8 cellular contexts compared by ENCODE assay signal in genomic region chr14:70188292-70188607, GRCh38. TPM values are rescaled to one million over a fixed set of nuclear protein-coding genes. Genes with fewer than 3 reads are reported as not detected.
DNase-seq lines count a peak whose midpoint lies in the region; ATAC-seq and TF ChIP-seq lines count a peak whose summit lies in the region.

No MANE protein-coding gene starts in this region.

- intact Hi-C loops in prostate gland (cut with DNase I), result no loop called here

- H3K9me3 ChIP-seq in SJCRH30 (replicated peaks), result no peaks in the 10 kb centered on the region
- H3K9me3 ChIP-seq in fibroblast of lung (ENCODE audit: control insufficient read depth, insufficient read depth, low read depth, low read length), result no peaks in the 10 kb centered on the region
- no peaks in the 10 kb centered on the region for H3K9me3 ChIP-seq in prostate gland

- H3K4me3 ChIP-seq in SJCRH30 (peak overlapping the region; percentile 76), fibroblast of lung (replicated peaks in 1 of 4; ENCODE audit: control extremely low read depth in 1 of 4, insufficient read depth in 1 of 4, low read depth in 3 of 4, low read length in 4 of 4) (peak overlapping the region in 3 of 4 experiments; percentile 14 to 63 (median 49)), prostate gland (peak overlapping the region; percentile 18 to 35)

- H2AFZ ChIP-seq in fibroblast of lung (ENCODE audit: low read length), result no peak overlapping the region

- TF ChIP-seq POLR2A in prostate gland (IDR thresholded peaks at IDR 0.05), result no peak

- H3K27me3 ChIP-seq in SJCRH30 (no peaks in the 10 kb centered on the region), fibroblast of lung (ENCODE audit: control insufficient read depth, insufficient read depth, low read length) (peaks cover 3% of the 10 kb centered on the region), prostate gland (replicated peaks; ENCODE audit: insufficient read depth) (peaks cover 3% of the 10 kb centered on the region)

- H3K36me3 ChIP-seq in SJCRH30 (no peaks in the 10 kb centered on the region), fibroblast of lung (ENCODE audit: control insufficient read depth, insufficient read depth, low read length) (no peaks in the 10 kb centered on the region), prostate gland (no peaks in the 10 kb centered on the region)

- peak; percentile 13 for DNase-seq in stimulated activated CD4-positive, alpha-beta T cell treated with anti-CD3 and anti-CD28 coated beads, Interleukin-1b, Interleukin-23, amount 100 ng/mL, for 48 hours
- no peak for DNase-seq in stimulated activated CD4-positive, alpha-beta T cell treated with anti-CD3 and anti-CD28 coated beads, Interleukin-4, amount 100 ng/mL, for 4 hours
- peak; percentile 22 to 29 for DNase-seq in SJCRH30
- peak in 1 of 2 donors; percentile 9 for DNase-seq in fibroblast of lung (ENCODE audit: low read depth in 2 of 2)
- DNase-seq in prostate gland (ENCODE audit: low spot score), result no peak
- no peak for DNase-seq in NCI-H526 treated with DMSO at 0.1 percent for 48 hours (lab: John Stamatoyannopoulos, UW)

- H3K27ac ChIP-seq in SJCRH30, result peak overlapping the region; percentile 90
- no peak overlapping the region for H3K27ac ChIP-seq in fibroblast of lung (ENCODE audit: insufficient read depth, low read length)
- H3K27ac ChIP-seq in prostate gland, result no peak overlapping the region

- no peak for ATAC-seq in HG02678 (IDR thresholded peaks at IDR 0.05; ENCODE audit: unreplicated experiment)
- ATAC-seq in GM21737 (IDR thresholded peaks at IDR 0.05; ENCODE audit: unreplicated experiment), result no peak

- WGBS in prostate gland, result 0% methylated on average over 17 of the region's 36 CpGs

- no peaks in the 10 kb centered on the region for H4K20me1 ChIP-seq in fibroblast of lung (ENCODE audit: control insufficient read depth, extremely low read depth, insufficient read depth, low read length)

- no peaks in the 10 kb centered on the region for H3K79me2 ChIP-seq in fibroblast of lung (ENCODE audit: control insufficient read depth, insufficient read depth, low read length)

- no peak overlapping the region for H3K9ac ChIP-seq in fibroblast of lung (ENCODE audit: insufficient read depth, low read length)

- TF ChIP-seq CTCF in fibroblast of lung (conservative IDR thresholded peaks at IDR 0.05 in 1 of 2, IDR thresholded peaks at IDR 0.05 in 1 of 2; ENCODE audit: low read depth in 1 of 2, low read length in 2 of 2), result no peak
- TF ChIP-seq CTCF in prostate gland (IDR thresholded peaks at IDR 0.05), result no peak

- H3K4me1 ChIP-seq in SJCRH30 (peaks cover 16% of the 10 kb centered on the region), fibroblast of lung (ENCODE audit: control insufficient read depth, extremely low read depth, insufficient read depth, low read length) (no peaks in the 10 kb centered on the region), prostate gland (replicated peaks) (no peaks in the 10 kb centered on the region)

- peak overlapping the region; percentile 39 for H3K4me2 ChIP-seq in fibroblast of lung (ENCODE audit: extremely low read depth, insufficient read depth, low read length)

RNA-seq across cellular contexts. Expression of gene SLC8A3, which starts 0.5 kb away (rescaled TPM):
- 15.9 and 17.2 TPM in 2 replicates for total RNA-seq in SJCRH30 (2014; rRNA removed; shearing (Covaris generic))
- total RNA-seq in fibroblast of lung (under 0.01 TPM in 2 replicates), prostate gland (under 1 TPM; 0.62 to 0.77 TPM)
- polyA plus RNA-seq in fibroblast of lung, result 0.03 TPM in 1 of 2 replicates, not detected in the other
- not detected in 2 replicates for polyA plus RNA-seq in fibroblast of lung (2012)
- polyA minus RNA-seq in fibroblast of lung (ENCODE audit: low replicate concordance), result not detected in 2 replicates

Comparison
In these comparisons a context has a peak if more than half of its experiments do, and no peak if none do; other contexts are left out.
1. DNase-seq: peak in stimulated activated CD4-positive, alpha-beta T cell treated with anti-CD3 and anti-CD28 coated beads, Interleukin-1b, Interleukin-23, amount 100 ng/mL, for 48 hours (single experiment) and SJCRH30 (2 of 2); none in stimulated activated CD4-positive, alpha-beta T cell treated with anti-CD3 and anti-CD28 coated beads, Interleukin-4, amount 100 ng/mL, for 4 hours (0 of 2), prostate gland (single experiment) and NCI-H526 treated with DMSO at 0.1 percent for 48 hours (single experiment).
2. Peak in every context shown above with its lines, with median percentiles within 50 percentile points of each other: H3K4me3 ChIP-seq.